In the genomic region with DNA sequence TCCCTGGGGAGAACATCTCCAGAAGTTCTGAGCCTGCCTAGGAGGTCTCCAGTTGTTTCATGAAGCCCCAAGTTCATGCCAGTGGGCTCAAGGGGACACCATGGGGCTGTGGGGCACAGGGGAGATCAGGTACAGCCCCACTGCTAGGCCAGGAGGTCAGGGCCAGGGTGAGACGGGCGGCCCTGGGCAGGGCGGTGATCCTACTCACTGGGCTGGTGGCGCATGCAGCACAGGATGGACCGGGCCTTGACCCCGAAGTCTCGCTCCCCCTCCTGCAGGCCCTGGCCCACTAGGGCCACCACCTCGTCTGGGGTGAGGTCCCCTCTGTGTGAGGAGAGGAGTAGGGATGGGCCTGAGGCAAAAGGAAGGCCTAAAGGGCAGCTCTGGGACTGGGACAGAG, we compare ENCODE assay signal across 13 cellular contexts. TPM values are rescaled to one million over a fixed set of nuclear protein-coding genes. Genes with fewer than 3 reads are reported as not detected.
DNase-seq lines count a peak whose midpoint lies in the region; ATAC-seq, FAIRE-seq and TF ChIP-seq lines count a peak whose summit lies in the region.
"Had no signal": no experiment of that assay in that cellular context is flagged by ENCODE, and none has a peak within 500 bp of the region (broad histone marks: within the 10 kb centered on the region; RNA-seq: fewer than 3 reads in every experiment).

No MANE protein-coding gene starts in this region.

- POLR2A ChIA-PET in HepG2 (lab: Yijun Ruan, JAX), result no interaction called here

- H3K27ac Mint-ChIP-seq in T-helper 1 cell treated with Interleukin-12 subunit alpha and Interleukin-12 subunit beta and Interleukin-4 antibody, amounts not matched to agents 30 μg/mL and 1 μg/mL, for 36 hours, result peak overlapping the region; percentile 68
- H3K27ac Mint-ChIP-seq: GM23338 had no signal

- H3K9ac ChIP-seq in HepG2 (ENCODE audit: insufficient read depth, low read depth, low read length), result no peak overlapping the region

- peaks cover 6% of the 10 kb centered on the region for H3K4me1 Mint-ChIP-seq in T-helper 1 cell treated with Interleukin-12 subunit alpha and Interleukin-12 subunit beta and Interleukin-4 antibody, amounts not matched to agents 30 μg/mL and 1 μg/mL, for 36 hours (ENCODE audit: low read depth)

- ATAC-seq in Right ventricle myocardium superior (ENCODE audit: poor library complexity), result no peak
- ATAC-seq in left cardiac atrium, result no peak
- ATAC-seq in HepG2, result peak; percentile 8; the same call in 2 of the 3 replicates
- no peak for ATAC-seq in GM18907 (IDR thresholded peaks at IDR 0.05; ENCODE audit: unreplicated experiment)
- ATAC-seq: GM23338 had no signal

- TF ChIP-seq EP300 in HepG2 (IDR thresholded peaks at IDR 0.05; ENCODE audit: low read depth in 2 of 2, low read length in 2 of 2) (no peak), HepG2 (CRISPR knock-in tag; IDR thresholded peaks at IDR 0.05; ENCODE audit: borderline replicate concordance) (no peak)

- H3K4me1 ChIP-seq in HepG2 (ENCODE audit: insufficient read depth, low read length), result no peaks in the 10 kb centered on the region

- H3K27ac ChIP-seq in HepG2 (ENCODE audit: extremely low read length, insufficient read depth, low read length), result no peak overlapping the region
- H3K27ac ChIP-seq in substantia nigra (ENCODE audit: low read depth, low read length, poor library complexity, severe bottlenecking), result peak overlapping the region; percentile 14
- H3K27ac ChIP-seq: 22Rv1 had no signal

- H3K4me3 Mint-ChIP-seq in T-helper 1 cell treated with Interleukin-12 subunit alpha and Interleukin-12 subunit beta and Interleukin-4 antibody, amounts not matched to agents 30 μg/mL and 1 μg/mL, for 36 hours, result no peak overlapping the region
- H3K4me3 Mint-ChIP-seq: CD8-positive, alpha-beta memory T cell; GM23338 had no signal

- no peak for FAIRE-seq in HepG2 (lab: Jason Lieb, UNC)

- peaks cover 0 to under 1% of the 10 kb centered on the region in 2 experiments; a peak in 2 of 5 replicates for H3K36me3 ChIP-seq in HepG2 (replicated peaks in 1 of 2; ENCODE audit: control insufficient read depth in 1 of 2, insufficient read depth in 2 of 2, low read length in 2 of 2)

- DNase-seq in T-helper 1 cell (no peak), Right ventricle myocardium superior (peak; percentile 36), left cardiac atrium (no peak), HepG2 (ENCODE audit: low spot score) (no peak), substantia nigra (lab: John Stamatoyannopoulos, UW) (no peak)
- no peak for DNase-seq in effector CD4-positive, alpha-beta T cell
- DNase-seq: CD8-positive, alpha-beta memory T cell; DMS53; H7 had no signal

- no peak for TF ChIP-seq CTCF in HepG2 (CRISPR knock-in tag; IDR thresholded peaks at IDR 0.05)

- no peak overlapping the region for H3K4me3 ChIP-seq in HepG2 (replicated peaks in 1 of 3; ENCODE audit: insufficient read depth in 1 of 3, low read depth in 2 of 3, low read length in 3 of 3)
- H3K4me3 ChIP-seq: GM23338 had no signal

- no peaks in the 10 kb centered on the region for H3K79me2 ChIP-seq in HepG2 (ENCODE audit: insufficient read depth, low read length)

- H4K20me1 ChIP-seq in HepG2 (ENCODE audit: insufficient read depth, low read length), result no peaks in the 10 kb centered on the region

- H3K9me3 Mint-ChIP-seq in T-helper 1 cell treated with Interleukin-12 subunit alpha and Interleukin-12 subunit beta and Interleukin-4 antibody, amounts not matched to agents 30 μg/mL and 1 μg/mL, for 36 hours, result peaks cover 9% of the 10 kb centered on the region
- H3K9me3 Mint-ChIP-seq: CD8-positive, alpha-beta memory T cell; GM23338 had no signal

- CTCF ChIA-PET in HepG2 (lab: Yijun Ruan, JAX; ENCODE audit: low intra/inter-chr PET ratio, low total read pairs), result no interaction called here

- WGBS in HepG2 (ENCODE audit: low lambda C conversion rate), result 87% methylated on average over 8 of the region's 8 CpGs

- in situ Hi-C loops in HepG2 (cut with HindIII; ENCODE audit: extremely low pct_ligation_motif_present, low pct_unique_long_range_greater_than_20kb), result no loop called here

- no TSS peak for BruUV-seq in HepG2 (replicated peaks; lab: Mats Ljungman, UMichigan)

- no peaks in the 10 kb centered on the region for H3K27me3 Mint-ChIP-seq in T-helper 1 cell treated with Interleukin-12 subunit alpha and Interleukin-12 subunit beta and Interleukin-4 antibody, amounts not matched to agents 30 μg/mL and 1 μg/mL, for 36 hours (ENCODE audit: low read depth)
- H3K27me3 Mint-ChIP-seq: CD8-positive, alpha-beta memory T cell had no signal

- TF ChIP-seq POLR2A in HepG2 (IDR thresholded peaks at IDR 0.05; ENCODE audit: insufficient read depth in 1 of 2, low read depth in 2 of 2, low read length in 2 of 2), result no peak

- no peak for TF ChIP-seq RAD21 in HepG2 (CRISPR knock-in tag; IDR thresholded peaks at IDR 0.05)

- no peak overlapping the region for H2AFZ ChIP-seq in HepG2 (ENCODE audit: low read length)
- H2AFZ ChIP-seq: GM23338 had no signal

- H3K9me3 ChIP-seq in HepG2 (ENCODE audit: low read length), result no peaks in the 10 kb centered on the region

- no peaks in the 10 kb centered on the region for H3K27me3 ChIP-seq in HepG2 (ENCODE audit: control insufficient read depth in 1 of 2, insufficient read depth in 2 of 2, low read length in 2 of 2)

- intact Hi-C loops in Right ventricle myocardium superior (cut with DNase I), result no loop called here
- intact Hi-C loops in left cardiac atrium (cut with DNase I), result no loop called here
- intact Hi-C loops in HepG2 (cut with micrococcal nuclease; ENCODE audit: unreplicated experiment), result no loop called here

- H3K4me2 ChIP-seq in HepG2 (ENCODE audit: low read depth, low read length), result no peak overlapping the region
- H3K4me2 ChIP-seq: GM23338 had no signal

- peaks cover 64% of the 10 kb centered on the region for H3K36me3 Mint-ChIP-seq in T-helper 1 cell treated with Interleukin-12 subunit alpha and Interleukin-12 subunit beta and Interleukin-4 antibody, amounts not matched to agents 30 μg/mL and 1 μg/mL, for 36 hours (ENCODE audit: low read depth)

TF ChIP-seq in HepG2, 621 proteins besides CTCF, POLR2A, EP300 and RAD21 (continues in another document):
- no peak for TF ChIP-seq NFRKB (IDR thresholded peaks at IDR 0.05)

RNA-seq across cellular contexts. Expression of gene ADA, which starts 26.1 kb away (rescaled TPM):
- total RNA-seq in Right ventricle myocardium superior (8.9 TPM), left cardiac atrium (10 to 100 TPM; 11.3 to 12.2 TPM), HepG2 (2016; rRNA removed; fragmentation: Illumina TruSeq; extraction: Trizol) (2.5 and 2.7 TPM in 2 replicates)
- 1.3 and 2.8 TPM in 2 replicates for total RNA-seq in HepG2 (2016; cell fraction: cytosol; rRNA removed; fragmentation: Illumina TruSeq; extraction: Trizol; ENCODE audit: low read depth)
- 2.0 and 2.9 TPM in 2 replicates for total RNA-seq in HepG2 (2016; cell fraction: insoluble cytoplasmic fraction; rRNA removed; fragmentation: Illumina TruSeq; extraction: Trizol)
- 1.9 and 2.5 TPM in 2 replicates for total RNA-seq in HepG2 (2016; cell fraction: membrane; rRNA removed; fragmentation: Illumina TruSeq; extraction: Trizol)
- total RNA-seq in HepG2 (2016; cell fraction: nucleus; rRNA removed; fragmentation: Illumina TruSeq; extraction: Trizol), result 1.4 and 1.6 TPM in 2 replicates
- 9.8 and 11.3 TPM in 2 replicates for polyA plus RNA-seq in HepG2 (2011; rRNA removed)
- 9.6 and 12.4 TPM in 2 replicates for polyA plus RNA-seq in HepG2 (2011; cell fraction: cytosol; rRNA removed)
- polyA plus RNA-seq in HepG2 (2011; cell fraction: nucleus; rRNA removed), result 13.3 and 16.8 TPM in 2 replicates
- polyA plus RNA-seq in HepG2 (2012), result 5.1 and 6.0 TPM in 2 replicates
- 2.7 and 3.0 TPM in 2 replicates for polyA plus RNA-seq in HepG2 (2016; cell fraction: cytosol; fragmentation: Illumina TruSeq; extraction: Trizol; ENCODE audit: low read depth)
- polyA plus RNA-seq in HepG2 (2016; cell fraction: insoluble cytoplasmic fraction; fragmentation: Illumina TruSeq; extraction: Trizol; ENCODE audit: low read depth), result 4.0 and 4.3 TPM in 2 replicates
- 3.2 TPM in 2 replicates for polyA plus RNA-seq in HepG2 (2016; cell fraction: membrane; fragmentation: Illumina TruSeq; extraction: Trizol; ENCODE audit: low read depth)
- 4.3 and 4.8 TPM in 2 replicates for polyA plus RNA-seq in HepG2 (2016; cell fraction: nucleus; fragmentation: Illumina TruSeq; extraction: Trizol; ENCODE audit: insufficient read depth, low read depth)
- 7.0 and 23.8 TPM in 2 replicates for polyA minus RNA-seq in HepG2 (2011; rRNA and poly(A)+ RNA removed; ENCODE audit: low replicate concordance)
- polyA minus RNA-seq in HepG2 (2011; cell fraction: cytosol; rRNA and poly(A)+ RNA removed), result 2.5 and 2.9 TPM in 2 replicates
- polyA minus RNA-seq in HepG2 (2011; cell fraction: nucleus; rRNA and poly(A)+ RNA removed), result 2.5 and 2.8 TPM in 2 replicates

RNA-seq across cellular contexts. Expression of gene PKIG, which starts 43.0 kb away (rescaled TPM):
- total RNA-seq in Right ventricle myocardium superior (180 TPM), left cardiac atrium (100 to 1,000 TPM; 159 to 182 TPM), HepG2 (2016; rRNA removed; fragmentation: Illumina TruSeq; extraction: Trizol) (44.5 and 47.6 TPM in 2 replicates)
- 153 and 165 TPM in 2 replicates for total RNA-seq in HepG2 (2016; cell fraction: cytosol; rRNA removed; fragmentation: Illumina TruSeq; extraction: Trizol; ENCODE audit: low read depth)
- total RNA-seq in HepG2 (2016; cell fraction: insoluble cytoplasmic fraction; rRNA removed; fragmentation: Illumina TruSeq; extraction: Trizol), result 46.5 and 47.5 TPM in 2 replicates
- 152 and 172 TPM in 2 replicates for total RNA-seq in HepG2 (2016; cell fraction: membrane; rRNA removed; fragmentation: Illumina TruSeq; extraction: Trizol)
- total RNA-seq in HepG2 (2016; cell fraction: nucleus; rRNA removed; fragmentation: Illumina TruSeq; extraction: Trizol), result 15.9 and 17.5 TPM in 2 replicates
- 30.8 and 31.0 TPM in 2 replicates for polyA plus RNA-seq in HepG2 (2011; rRNA removed)
- 38.5 and 44.2 TPM in 2 replicates for polyA plus RNA-seq in HepG2 (2011; cell fraction: cytosol; rRNA removed)
- 16.9 and 18.1 TPM in 2 replicates for polyA plus RNA-seq in HepG2 (2011; cell fraction: nucleus; rRNA removed)
- 31.8 and 34.8 TPM in 2 replicates for polyA plus RNA-seq in HepG2 (2012)
- polyA plus RNA-seq in HepG2 (2016; cell fraction: cytosol; fragmentation: Illumina TruSeq; extraction: Trizol; ENCODE audit: low read depth), result 204 and 234 TPM in 2 replicates
- 54.1 and 61.3 TPM in 2 replicates for polyA plus RNA-seq in HepG2 (2016; cell fraction: insoluble cytoplasmic fraction; fragmentation: Illumina TruSeq; extraction: Trizol; ENCODE audit: low read depth)
- 173 and 198 TPM in 2 replicates for polyA plus RNA-seq in HepG2 (2016; cell fraction: membrane; fragmentation: Illumina TruSeq; extraction: Trizol; ENCODE audit: low read depth)
- polyA plus RNA-seq in HepG2 (2016; cell fraction: nucleus; fragmentation: Illumina TruSeq; extraction: Trizol; ENCODE audit: insufficient read depth, low read depth), result 31.1 and 35.7 TPM in 2 replicates
- 5.9 and 22.6 TPM in 2 replicates for polyA minus RNA-seq in HepG2 (2011; rRNA and poly(A)+ RNA removed; ENCODE audit: low replicate concordance)
- polyA minus RNA-seq in HepG2 (2011; cell fraction: cytosol; rRNA and poly(A)+ RNA removed), result 13.4 and 14.9 TPM in 2 replicates
- polyA minus RNA-seq in HepG2 (2011; cell fraction: nucleus; rRNA and poly(A)+ RNA removed), result 9.3 and 9.9 TPM in 2 replicates
